1 cellular context compared by ENCODE assay signal in genomic region chr20:18005990-18006364, GRCh38.
TF ChIP-seq lines count a peak whose summit lies in the region.

No MANE protein-coding gene starts in this region.

TF ChIP-seq in HepG2, 621 proteins besides CTCF, POLR2A, EP300 and RAD21 (continued from another document and continues in another):
- TF ChIP-seq LRRFIP1 (CRISPR knock-in tag; conservative IDR thresholded peaks at IDR 0.05) = no peak
- no peak for TF ChIP-seq SP4 (CRISPR knock-in tag; IDR thresholded peaks at IDR 0.05)
- TF ChIP-seq NFE2 (CRISPR knock-in tag; IDR thresholded peaks at IDR 0.05) = no peak
- no peak for TF ChIP-seq AGO2 (optimal IDR thresholded peaks at IDR 0.05; ENCODE audit: low read depth, low read length)
- no peak for TF ChIP-seq ARNT (IDR thresholded peaks at IDR 0.05)
- no peak for TF ChIP-seq POLR2AphosphoS5 (IDR thresholded peaks at IDR 0.05; ENCODE audit: low read depth, low read length)
- no peak for TF ChIP-seq ISX (CRISPR knock-in tag; conservative IDR thresholded peaks at IDR 0.05)
- TF ChIP-seq ZFP36L2 (CRISPR knock-in tag; IDR thresholded peaks at IDR 0.05) = no peak
- no peak for TF ChIP-seq ZNF839 (CRISPR knock-in tag; IDR thresholded peaks at IDR 0.05; ENCODE audit: borderline replicate concordance)
- no peak; the same call in 1 of the 2 replicates for TF ChIP-seq ZNF512B (CRISPR knock-in tag; IDR thresholded peaks at IDR 0.05; ENCODE audit: borderline replicate concordance)
- peak; percentile 46; the same call in 1 of the 2 replicates for TF ChIP-seq SALL1 (CRISPR knock-in tag; IDR thresholded peaks at IDR 0.05)
- no peak for TF ChIP-seq ZC3H4 (CRISPR knock-in tag; IDR thresholded peaks at IDR 0.05; ENCODE audit: borderline replicate concordance)
- TF ChIP-seq BRCA1 (CRISPR knock-in tag; IDR thresholded peaks at IDR 0.05) = no peak
- TF ChIP-seq ZNF281 (CRISPR knock-in tag; IDR thresholded peaks at IDR 0.05; ENCODE audit: borderline replicate concordance) = no peak
- TF ChIP-seq GLMP (CRISPR knock-in tag; IDR thresholded peaks at IDR 0.05; ENCODE audit: borderline replicate concordance) = no peak
- no peak for TF ChIP-seq ZFAT (CRISPR knock-in tag; conservative IDR thresholded peaks at IDR 0.05)
- TF ChIP-seq NKX3-1 (CRISPR knock-in tag; IDR thresholded peaks at IDR 0.05) = no peak
- no peak for TF ChIP-seq SKI (IDR thresholded peaks at IDR 0.05; ENCODE audit: partially characterized antibody)
- TF ChIP-seq ZNF333 (CRISPR knock-in tag; IDR thresholded peaks at IDR 0.05; ENCODE audit: borderline replicate concordance) = no peak
- 0 out of 2 replicates have a peak, but pooled peaks have one; percentile 8 for TF ChIP-seq USF2 (IDR thresholded peaks at IDR 0.05; ENCODE audit: low read depth, low read length)
- no peak for TF ChIP-seq USF2 (CRISPR knock-in tag; IDR thresholded peaks at IDR 0.05; ENCODE audit: borderline replicate concordance)
- TF ChIP-seq MIXL1 (CRISPR knock-in tag; IDR thresholded peaks at IDR 0.05) = no peak
- TF ChIP-seq ZNF800 (CRISPR knock-in tag; IDR thresholded peaks at IDR 0.05) = no peak
- no peak for TF ChIP-seq PLRG1 (conservative IDR thresholded peaks at IDR 0.05)
- no peak for TF ChIP-seq REXO4 (CRISPR knock-in tag; IDR thresholded peaks at IDR 0.05; ENCODE audit: borderline replicate concordance)
- peak; percentile 42; the same call in 1 of the 2 replicates for TF ChIP-seq HDAC1 (CRISPR knock-in tag; IDR thresholded peaks at IDR 0.05)
- TF ChIP-seq ZNF34 (CRISPR knock-in tag; IDR thresholded peaks at IDR 0.05; ENCODE audit: borderline replicate concordance) = no peak
- no peak for TF ChIP-seq MAFF (IDR thresholded peaks at IDR 0.05; ENCODE audit: low read depth, low read length)
- no peak for TF ChIP-seq ZNF652 (CRISPR knock-in tag; IDR thresholded peaks at IDR 0.05; ENCODE audit: borderline replicate concordance, low read depth)
- no peak for TF ChIP-seq ZNF75D (CRISPR knock-in tag; IDR thresholded peaks at IDR 0.05; ENCODE audit: borderline replicate concordance)
- TF ChIP-seq FOXM1 (CRISPR knock-in tag; IDR thresholded peaks at IDR 0.05) = 0 out of 2 replicates have a peak, but pooled peaks have one; percentile 57
- TF ChIP-seq ZSCAN9 (CRISPR knock-in tag; IDR thresholded peaks at IDR 0.05; ENCODE audit: borderline replicate concordance) = no peak
- TF ChIP-seq MXD1 (CRISPR knock-in tag; IDR thresholded peaks at IDR 0.05) = no peak
- no peak for TF ChIP-seq SNAPC5 (CRISPR knock-in tag; IDR thresholded peaks at IDR 0.05; ENCODE audit: borderline replicate concordance)
- TF ChIP-seq ZNF329 (CRISPR knock-in tag; IDR thresholded peaks at IDR 0.05; ENCODE audit: low read depth) = no peak
- TF ChIP-seq FOXK2 (IDR thresholded peaks at IDR 0.05) = no peak
- no peak for TF ChIP-seq ZNF547 (CRISPR knock-in tag; IDR thresholded peaks at IDR 0.05)
- TF ChIP-seq MZF1 (CRISPR knock-in tag; IDR thresholded peaks at IDR 0.05; ENCODE audit: borderline replicate concordance) = no peak
- TF ChIP-seq MED13 (CRISPR knock-in tag; IDR thresholded peaks at IDR 0.05) = no peak
- no peak for TF ChIP-seq ZNF792 (CRISPR knock-in tag; IDR thresholded peaks at IDR 0.05)
- TF ChIP-seq MYC (CRISPR knock-in tag; IDR thresholded peaks at IDR 0.05; ENCODE audit: borderline replicate concordance) = no peak
- no peak for TF ChIP-seq CSRNP1 (CRISPR knock-in tag; IDR thresholded peaks at IDR 0.05)
- TF ChIP-seq ASH2L (IDR thresholded peaks at IDR 0.05; ENCODE audit: insufficient read length, low read depth, low read length) = no peak
- no peak for TF ChIP-seq EZH2 (conservative IDR thresholded peaks at IDR 0.05; ENCODE audit: low read depth, low read length)
- TF ChIP-seq ZNF530 (CRISPR knock-in tag; IDR thresholded peaks at IDR 0.05; ENCODE audit: low read depth) = no peak
- no peak for TF ChIP-seq ZNF501 (CRISPR knock-in tag; IDR thresholded peaks at IDR 0.05)
- no peak for TF ChIP-seq JDP2 (CRISPR knock-in tag; IDR thresholded peaks at IDR 0.05; ENCODE audit: borderline replicate concordance)
- TF ChIP-seq ZNF44 (CRISPR knock-in tag; IDR thresholded peaks at IDR 0.05) = no peak
- peak; percentile 14; the same call in 1 of the 2 replicates for TF ChIP-seq FOXP4 (CRISPR knock-in tag; IDR thresholded peaks at IDR 0.05)
- TF ChIP-seq ZMYM4 (CRISPR knock-in tag; IDR thresholded peaks at IDR 0.05) = no peak; the same call in 1 of the 2 replicates
- no peak for TF ChIP-seq FOSL1 (CRISPR knock-in tag; IDR thresholded peaks at IDR 0.05; ENCODE audit: borderline replicate concordance)
- TF ChIP-seq CEBPB (IDR thresholded peaks at IDR 0.05; ENCODE audit: borderline replicate concordance, low read depth, low read length) = no peak
- TF ChIP-seq FOXC1 (CRISPR knock-in tag; IDR thresholded peaks at IDR 0.05; ENCODE audit: borderline replicate concordance) = no peak
